9 cellular contexts compared by ENCODE assay signal in genomic region chr7:43584200-43584586, GRCh38. TPM values are rescaled to one million over a fixed set of nuclear protein-coding genes. Genes with fewer than 3 reads are reported as not detected.
DNase-seq lines count a peak whose midpoint lies in the region; ATAC-seq, FAIRE-seq and TF ChIP-seq lines count a peak whose summit lies in the region.
"Had no signal": no experiment of that assay in that cellular context is flagged by ENCODE, and none has a peak within 500 bp of the region (broad histone marks: within the 10 kb centered on the region; RNA-seq: fewer than 3 reads in every experiment).

No MANE protein-coding gene starts in this region.

- H3K36me3 ChIP-seq in iPS-15b (ENCODE audit: control insufficient read depth, insufficient read depth, low read length) (no peaks in the 10 kb centered on the region), spleen (no peaks in the 10 kb centered on the region)

- no peak for TF ChIP-seq POLR2A in spleen (IDR thresholded peaks at IDR 0.05)

- intact Hi-C loops in spleen (cut with DNase I; ENCODE audit: low total_unique reads) = loop anchor here (10.0 kb wide), 2 partner anchors 51 to 251 kb away; no protein-coding TSS in a partner anchor

- H3K4me3 ChIP-seq in iPS-15b (ENCODE audit: low read depth, low read length) = peak overlapping the region; percentile 57
- H3K4me3 ChIP-seq in spleen = peak overlapping the region; percentile 79 to 98 (median 91)

- H3K9me3 ChIP-seq in iPS-15b (ENCODE audit: control insufficient read depth, insufficient read depth, low read length) (no peaks in the 10 kb centered on the region), spleen (no peaks in the 10 kb centered on the region)

- no peak overlapping the region for H3K9ac ChIP-seq in iPS-15b (ENCODE audit: low read depth, low read length)

- no peak for ATAC-seq in GM21423 (IDR thresholded peaks at IDR 0.05; ENCODE audit: unreplicated experiment)

- FAIRE-seq in RCC 7860 (lab: Jason Lieb, UNC) = peak; percentile 25
- FAIRE-seq: A204.1 had no signal

- H3K27me3 ChIP-seq in iPS-15b (ENCODE audit: control insufficient read depth, insufficient read depth, low read length) (peaks cover 6% of the 10 kb centered on the region), spleen (replicated peaks in 1 of 7) (peaks cover 0 to 9% (median 0%) of the 10 kb centered on the region in 7 donors)

- peak overlapping the region; percentile 85 to 100 (median 99) for H3K27ac ChIP-seq in spleen

- H3K4me1 ChIP-seq in iPS-15b (ENCODE audit: control insufficient read depth, insufficient read depth, low read length) = peaks cover 8% of the 10 kb centered on the region
- peaks cover 32 to 58% (median 53%) of the 10 kb centered on the region in 6 donors for H3K4me1 ChIP-seq in spleen

- DNase-seq in DMS 273 (lab: John Stamatoyannopoulos, UW; ENCODE audit: unreplicated experiment) (peak; percentile 49), DMS 273 treated with DMSO at 0.1 percent for 48 hours (lab: John Stamatoyannopoulos, UW) (no peak), RCC 7860 (ENCODE audit: low spot score) (peak; percentile 72), astrocyte of the hippocampus (ENCODE audit: low read depth, low spot score) (peak; percentile 72), spleen (no peak), NCI-H1436 (lab: John Stamatoyannopoulos, UW) (no peak)

- 3 to 9% (median 5%) methylated on average over 8 of the region's 8 CpGs for WGBS in spleen, 5 donors

- no peak for TF ChIP-seq CTCF in spleen (IDR thresholded peaks at IDR 0.05 in 8 of 11, conservative IDR thresholded peaks at IDR 0.05 in 3 of 11)

RNA-seq across cellular contexts. Expression of gene STK17A, which starts 1.3 kb away (rescaled TPM):
- 10 to 100 TPM; 45.5 to 70.1 (median 63.8) TPM for total RNA-seq in spleen
- polyA plus RNA-seq in spleen = 10 to 100 TPM; 33.4 to 41.9 (median 40.2) TPM

Comparison
In these comparisons a context has a peak if more than half of its experiments do, and no peak if none do; other contexts are left out.
1. DNase-seq: peak in DMS 273 (single experiment), RCC 7860 (single experiment) and astrocyte of the hippocampus (single experiment); none in DMS 273 treated with DMSO at 0.1 percent for 48 hours (single experiment), spleen (single experiment) and NCI-H1436 (single experiment).